ENCODE assay signal across 8 cellular contexts in the genomic region with DNA sequence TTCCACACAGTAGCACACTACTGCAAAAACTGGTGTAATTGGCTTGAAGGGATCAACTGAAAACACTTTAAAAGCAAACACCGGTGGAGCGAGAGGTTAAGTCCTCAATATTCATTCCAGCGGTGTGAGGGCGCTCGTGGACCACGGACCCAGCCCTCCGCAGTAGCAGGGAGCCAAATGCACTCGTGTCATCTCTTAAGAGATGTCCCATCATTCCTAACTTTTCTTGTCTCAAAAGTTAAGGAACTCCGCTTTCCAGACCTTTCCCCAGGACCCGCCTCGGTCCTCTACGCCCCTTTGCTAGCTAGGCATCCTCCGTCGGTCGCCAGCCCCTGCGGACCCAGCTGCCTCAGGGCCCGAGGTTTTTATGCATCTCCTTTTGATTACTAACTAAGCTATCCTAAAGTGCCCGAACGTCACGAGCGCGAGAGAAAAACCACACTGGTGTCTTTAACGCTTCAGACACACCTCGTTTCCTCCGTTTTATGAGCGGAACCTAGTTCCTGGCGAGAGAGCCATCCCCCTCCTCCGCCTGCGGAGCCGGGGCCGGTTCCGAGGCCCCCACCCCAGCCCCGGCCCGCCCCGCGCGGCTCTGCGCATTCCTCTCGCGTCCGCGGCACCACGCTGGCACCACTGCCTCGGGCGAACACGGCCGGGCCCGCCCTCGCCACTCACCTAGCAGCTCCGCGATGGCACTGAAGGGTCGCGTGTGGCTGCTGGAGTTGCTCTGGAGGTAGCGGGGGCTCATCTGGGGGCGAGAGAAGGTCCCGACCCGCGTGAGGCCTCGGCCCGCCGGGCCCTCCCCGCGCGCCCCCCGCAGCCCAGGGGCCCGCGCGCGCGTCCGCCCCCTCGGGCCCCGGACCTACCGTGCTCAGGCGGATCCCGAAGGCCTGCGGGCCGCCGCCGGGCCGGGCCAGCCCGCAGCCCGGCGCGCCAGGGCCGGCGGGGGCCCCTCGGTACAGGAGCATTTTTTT. TPM values are rescaled to one million over a fixed set of nuclear protein-coding genes. Genes with fewer than 3 reads are reported as not detected.
DNase-seq lines count a peak whose midpoint lies in the region; ATAC-seq, FAIRE-seq and TF ChIP-seq lines count a peak whose summit lies in the region.

No MANE protein-coding gene starts in this region.

- H3K4me1 ChIP-seq in endothelial cell of umbilical vein (ENCODE audit: control insufficient read depth, extremely low read depth, insufficient read depth, low read length): no peaks in the 10 kb centered on the region
- H3K4me1 ChIP-seq in mononuclear cell (ENCODE audit: insufficient read depth, low read length): no peaks in the 10 kb centered on the region

- H3K27ac ChIP-seq in endothelial cell of umbilical vein (ENCODE audit: insufficient read depth, low read depth, low read length): no peak overlapping the region

- H3K9me1 ChIP-seq in endothelial cell of umbilical vein (replicated peaks; ENCODE audit: control insufficient read depth, extremely low read depth, insufficient read depth, low read length): no peaks in the 10 kb centered on the region

- FAIRE-seq in endothelial cell of umbilical vein (lab: Jason Lieb, UNC): peak; percentile 78

- BruUV-seq in endothelial cell of umbilical vein (replicated peaks; lab: Mats Ljungman, UMichigan): no TSS peak

- H3K9me3 ChIP-seq in endothelial cell of umbilical vein (replicated peaks; ENCODE audit: control insufficient read depth, insufficient read depth, low read length): no peaks in the 10 kb centered on the region
- H3K9me3 ChIP-seq in mononuclear cell (ENCODE audit: low read depth, low read length): no peaks in the 10 kb centered on the region

- dilution Hi-C loops in endothelial cell of umbilical vein (cut with MboI; ENCODE audit: extremely low pct_ligation_motif_present, low sequenced_read_pairs): no loop called here

- no peak for DNase-seq in Right ventricle myocardium inferior (ENCODE audit: missing footprints)
- DNase-seq in cardiac septum (ENCODE audit: low spot score): no peak
- DNase-seq in NCI-H460 (ENCODE audit: extremely low read depth, low read depth): peak; percentile 49
- DNase-seq in activated CD8-positive, alpha-beta memory T cell treated with anti-CD3 and anti-CD28 coated beads, Interleukin-2, amount 50 U/mL, for 48 hours: peak; percentile 56
- DNase-seq in endothelial cell of umbilical vein (ENCODE audit: low read depth, low spot score): peak; percentile 54
- DNase-seq in stimulated activated naive CD4-positive, alpha-beta T cell (lab: John Stamatoyannopoulos, UW): peak; percentile 1 to 70 (median 26)

- no peaks in the 10 kb centered on the region for H3K79me2 ChIP-seq in endothelial cell of umbilical vein (ENCODE audit: control insufficient read depth, insufficient read depth, low read length)

- H3K9ac ChIP-seq in endothelial cell of umbilical vein (replicated peaks; ENCODE audit: extremely low read depth, insufficient read depth, low read length): peak overlapping the region; percentile 3

- H2AFZ ChIP-seq in endothelial cell of umbilical vein (ENCODE audit: low read depth, low read length): peak overlapping the region; percentile 68

- H3K36me3 ChIP-seq in endothelial cell of umbilical vein (ENCODE audit: control insufficient read depth in 2 of 2, extremely low read depth in 1 of 2, insufficient read depth in 2 of 2, low read length in 2 of 2): no peaks in the 10 kb centered on the region

- H3K27me3 ChIP-seq in endothelial cell of umbilical vein (ENCODE audit: control insufficient read depth in 2 of 2, insufficient read depth in 2 of 2, low read length in 2 of 2) (no peaks in the 10 kb centered on the region), mononuclear cell (ENCODE audit: insufficient read depth, low read length) (no peaks in the 10 kb centered on the region)

- peak overlapping the region; percentile 18 for H3K4me2 ChIP-seq in endothelial cell of umbilical vein (ENCODE audit: insufficient read depth, low read length)

- no peak for TF ChIP-seq POLR2A in endothelial cell of umbilical vein (IDR thresholded peaks at IDR 0.05; ENCODE audit: low read depth, low read length)

- ATAC-seq in Right ventricle myocardium inferior (peak; percentile 79), HG03066 (IDR thresholded peaks at IDR 0.05; ENCODE audit: low read depth, unreplicated experiment) (peak; percentile 13)

- H3K4me3 ChIP-seq in endothelial cell of umbilical vein (replicated peaks in 1 of 3; ENCODE audit: insufficient read depth in 1 of 3, low read depth in 1 of 3, low read length in 3 of 3) (peak overlapping the region; percentile 23 to 69 (median 53)), mononuclear cell (ENCODE audit: low read length) (peak overlapping the region; percentile 29)

- no peaks in the 10 kb centered on the region for H4K20me1 ChIP-seq in endothelial cell of umbilical vein (replicated peaks; ENCODE audit: control insufficient read depth, extremely low read depth, insufficient read depth, low read length)

- POLR2A ChIA-PET in endothelial cell of umbilical vein (lab: Charles Lee): no interaction called here

- peak; percentile 16 to 38 for TF ChIP-seq CTCF in endothelial cell of umbilical vein (IDR thresholded peaks at IDR 0.05; ENCODE audit: extremely low read depth in 1 of 2, insufficient read depth in 1 of 2, low read depth in 1 of 2, low read length in 2 of 2)

- intact Hi-C loops in Right ventricle myocardium inferior (cut with DNase I) (no loop called here), cardiac septum (cut with DNase I) (loop anchor here (10.0 kb wide), 1 partner anchor 776 kb away; a partner anchor contains a TSS), endothelial cell of umbilical vein (cut with micrococcal nuclease) (loop anchor here (1.0 kb wide), 1 partner anchor 778 kb away; a partner anchor contains a TSS)

- CTCF ChIA-PET in endothelial cell of umbilical vein (lab: Charles Lee): interaction anchor here (0.7 to 1.5 kb wide), 9 partner anchors 14 to 543 kb away, joined by 3 to 4 read pairs (median 3); no protein-coding TSS in a partner anchor

TF ChIP-seq in endothelial cell of umbilical vein, 7 proteins besides CTCF, POLR2A, EP300 and RAD21:
- TF ChIP-seq MYC (IDR thresholded peaks at IDR 0.05; ENCODE audit: low read depth, low read length) (no peak), EZH2 (IDR thresholded peaks at IDR 0.05; ENCODE audit: borderline replicate concordance, low read depth, low read length, severe bottlenecking) (no peak), GATA2 (IDR thresholded peaks at IDR 0.05; ENCODE audit: insufficient read depth, insufficient read length, low read depth, low read length) (no peak), FOS (IDR thresholded peaks at IDR 0.05; ENCODE audit: borderline replicate concordance, insufficient read depth, low read length) (no peak), JUN (IDR thresholded peaks at IDR 0.05; ENCODE audit: borderline replicate concordance, insufficient read depth, insufficient read length, low read depth) (no peak), POLR2AphosphoS5 (IDR thresholded peaks at IDR 0.05; ENCODE audit: insufficient read depth, low read depth, low read length) (no peak)
- TF ChIP-seq, protein P1, sequence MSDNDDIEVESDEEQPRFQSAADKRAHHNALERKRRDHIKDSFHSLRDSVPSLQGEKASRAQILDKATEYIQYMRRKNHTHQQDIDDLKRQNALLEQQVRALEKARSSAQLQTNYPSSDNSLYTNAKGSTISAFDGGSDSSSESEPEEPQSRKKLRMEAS (IDR thresholded peaks at IDR 0.05; ENCODE audit: insufficient read depth, insufficient read length): no peak
TF ChIP-seq in endothelial cell of umbilical vein: peak in this region for 0.

RNA-seq across cellular contexts. Expression of a gene that starts 0.7 kb away (rescaled TPM):
- total RNA-seq in Right ventricle myocardium inferior: 2.8 TPM
- total RNA-seq in cardiac septum: 3.6 TPM
- 28.3 and 32.7 TPM in 2 replicates for total RNA-seq in NCI-H460 (2014; rRNA removed; shearing (Covaris generic))
- polyA plus RNA-seq in NCI-H460 (2014; cell fraction: nucleus; rRNA removed): 25.8 and 31.6 TPM in 2 replicates
- 9.6 and 12.0 TPM in 2 replicates for total RNA-seq in endothelial cell of umbilical vein
- polyA plus RNA-seq in endothelial cell of umbilical vein: 3.3 and 4.3 TPM in 2 replicates
- 4.5 and 4.7 TPM in 2 replicates for polyA plus RNA-seq in endothelial cell of umbilical vein (2011; cell fraction: cytosol; rRNA removed)
- 10.8 and 15.7 TPM in 2 replicates for polyA plus RNA-seq in endothelial cell of umbilical vein (2011; cell fraction: nucleus; rRNA removed)
- polyA plus RNA-seq in endothelial cell of umbilical vein (2012): 12.4 and 12.7 TPM in 2 replicates
- 6.7 and 8.1 TPM in 2 replicates for polyA minus RNA-seq in endothelial cell of umbilical vein
- polyA minus RNA-seq in endothelial cell of umbilical vein (2011; cell fraction: cytosol; rRNA and poly(A)+ RNA removed): 5.1 TPM
- 6.9 and 10.6 TPM in 2 replicates for polyA minus RNA-seq in endothelial cell of umbilical vein (2011; cell fraction: nucleus; rRNA and poly(A)+ RNA removed)
- 11.5 TPM for total RNA-seq in mononuclear cell

Comparison
In these comparisons a context has a peak if more than half of its experiments do, and no peak if none do; other contexts are left out.
1. DNase-seq: peak in NCI-H460 (single experiment), activated CD8-positive, alpha-beta memory T cell treated with anti-CD3 and anti-CD28 coated beads, Interleukin-2, amount 50 U/mL, for 48 hours (single experiment), endothelial cell of umbilical vein (single experiment) and stimulated activated naive CD4-positive, alpha-beta T cell (6 of 6); none in Right ventricle myocardium inferior (single experiment) and cardiac septum (single experiment).